Comparison of ENCODE assay signal across 8 cellular contexts in the genomic region with DNA sequence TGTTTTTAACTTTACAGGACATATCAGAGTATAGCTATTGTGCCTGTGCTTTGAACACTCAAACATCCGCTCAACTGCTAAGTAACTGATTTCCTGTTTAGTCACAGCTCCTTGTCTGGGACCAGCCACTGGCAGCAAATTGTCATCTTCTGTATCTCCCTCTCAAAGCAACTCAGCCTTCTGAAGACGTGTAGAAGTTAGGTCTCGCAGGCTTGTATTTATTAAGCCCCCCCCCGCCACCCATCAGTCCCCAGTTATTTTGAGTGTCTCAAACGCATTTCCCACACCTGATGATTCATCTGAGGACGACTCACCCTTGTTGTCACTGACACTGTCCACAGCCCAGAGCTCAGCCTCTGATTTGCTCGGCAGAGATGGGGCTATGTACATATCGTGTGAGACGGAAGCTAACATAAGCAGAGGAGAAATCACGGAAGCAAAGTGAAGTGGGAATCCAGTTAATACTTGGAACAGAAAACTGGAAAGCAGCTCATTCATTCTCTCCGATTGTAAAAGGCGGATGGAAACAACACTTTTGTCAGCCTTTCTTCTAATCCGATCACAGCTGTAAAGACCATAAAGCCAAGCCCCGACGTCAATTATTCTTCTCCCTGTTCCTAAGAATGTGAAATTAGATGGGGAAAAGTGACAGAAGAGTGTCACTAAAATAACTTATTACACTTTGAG.
DNase-seq lines count a peak whose midpoint lies in the region; ATAC-seq and TF ChIP-seq lines count a peak whose summit lies in the region.

No MANE protein-coding gene starts in this region.

- H3K27me3 Mint-ChIP-seq in WTC11 (ENCODE audit: low read depth), result no peaks in the 10 kb centered on the region
- no peaks in the 10 kb centered on the region for H3K27me3 Mint-ChIP-seq in central memory CD8-positive, alpha-beta T cell
- H3K27me3 Mint-ChIP-seq in naive thymus-derived CD4-positive, alpha-beta T cell, result no peaks in the 10 kb centered on the region

- CTCF ChIA-PET in WTC11 (lab: Charles Lee), result interaction anchor here (3.5 kb wide), 1 partner anchor 34 kb away, joined by 16 read pairs; no protein-coding TSS in a partner anchor
- CTCF ChIA-PET in naive thymus-derived CD4-positive, alpha-beta T cell (lab: Charles Lee), result interaction anchor here (0.7 to 4.9 kb wide), 20 partner anchors 9 to 68 kb away, joined by 3 to 48 read pairs (median 9); no protein-coding TSS in a partner anchor

- H3K36me3 Mint-ChIP-seq in WTC11, result no peaks in the 10 kb centered on the region
- H3K36me3 Mint-ChIP-seq in central memory CD8-positive, alpha-beta T cell (ENCODE audit: insufficient read depth), result peaks cover 14% of the 10 kb centered on the region
- H3K36me3 Mint-ChIP-seq in naive thymus-derived CD4-positive, alpha-beta T cell, result peaks cover 0 to 16% (median 5%) of the 10 kb centered on the region in 5 donors

- peaks cover 67 to 88% of the 10 kb centered on the region in 2 donors for H3K4me1 ChIP-seq in naive thymus-derived CD4-positive, alpha-beta T cell (ENCODE audit: control insufficient read depth in 2 of 2, insufficient read depth in 2 of 2, low read length in 2 of 2)

- H3K27ac ChIP-seq in naive thymus-derived CD4-positive, alpha-beta T cell (ENCODE audit: low read depth, low read length), result peak overlapping the region; percentile 93

- intact Hi-C loops in naive thymus-derived CD4-positive, alpha-beta T cell (cut with micrococcal nuclease), result loop anchor here (1.0 to 2.0 kb wide), 10 partner anchors 10 to 64 kb away; a partner anchor contains a TSS

- DNase-seq in A172 (ENCODE audit: low spot score), result peak; percentile 69
- DNase-seq in HS-5 (ENCODE audit: low read depth), result peak; percentile 4
- DNase-seq in WTC11 (ENCODE audit: low spot score), result no peak
- peak; percentile 46 to 80 for DNase-seq in central memory CD8-positive, alpha-beta T cell (ENCODE audit: low spot score in 2 of 2)
- DNase-seq in naive thymus-derived CD4-positive, alpha-beta T cell, result peak; percentile 30 to 90 (median 87)
- DNase-seq in stimulated activated naive CD4-positive, alpha-beta T cell (lab: John Stamatoyannopoulos, UW), result peak; percentile 64 to 90 (median 80)
- DNase-seq in NCI-H526 treated with DMSO at 0.1 percent for 48 hours (lab: John Stamatoyannopoulos, UW), result no peak

- H3K9me3 ChIP-seq in naive thymus-derived CD4-positive, alpha-beta T cell (ENCODE audit: control insufficient read depth in 2 of 3, low read length in 3 of 3), result no peaks in the 10 kb centered on the region

- H3K27me3 ChIP-seq in naive thymus-derived CD4-positive, alpha-beta T cell (ENCODE audit: control insufficient read depth in 2 of 2, insufficient read depth in 2 of 2, low read length in 2 of 2), result no peaks in the 10 kb centered on the region

- peaks cover 64% of the 10 kb centered on the region for H3K4me1 Mint-ChIP-seq in WTC11
- peaks cover 70% of the 10 kb centered on the region for H3K4me1 Mint-ChIP-seq in central memory CD8-positive, alpha-beta T cell
- H3K4me1 Mint-ChIP-seq in naive thymus-derived CD4-positive, alpha-beta T cell, result peaks cover 63 to 98% (median 90%) of the 10 kb centered on the region in 7 donors

- H3K27ac Mint-ChIP-seq in WTC11, result peak overlapping the region; percentile 88
- peak overlapping the region; percentile 95 for H3K27ac Mint-ChIP-seq in central memory CD8-positive, alpha-beta T cell (ENCODE audit: low read depth)
- peak overlapping the region; percentile 95 to 100 (median 99) for H3K27ac Mint-ChIP-seq in naive thymus-derived CD4-positive, alpha-beta T cell

- H3K9me3 Mint-ChIP-seq in WTC11, result no peaks in the 10 kb centered on the region
- H3K9me3 Mint-ChIP-seq in central memory CD8-positive, alpha-beta T cell, result no peaks in the 10 kb centered on the region
- peaks cover 0 to 1% (median 0%) of the 10 kb centered on the region in 11 donors for H3K9me3 Mint-ChIP-seq in naive thymus-derived CD4-positive, alpha-beta T cell

- POLR2A ChIA-PET in WTC11 (lab: Charles Lee), result interaction anchor here (0.7 kb wide), 1 partner anchor 63 kb away, joined by 3 read pairs; no protein-coding TSS in a partner anchor
- POLR2A ChIA-PET in naive thymus-derived CD4-positive, alpha-beta T cell (lab: Charles Lee), result interaction anchor here (0.5 to 16.2 kb wide), 24 partner anchors 9 to 276 kb away, joined by 3 to 335 read pairs (median 6); a partner anchor contains a TSS

- H3K4me3 ChIP-seq in naive thymus-derived CD4-positive, alpha-beta T cell (ENCODE audit: low read length), result peak overlapping the region; percentile 64

- ATAC-seq in WTC11 (no peak; the same call in 1 of the 2 replicates), HG03025 (IDR thresholded peaks at IDR 0.05; ENCODE audit: low FRiP score, unreplicated experiment) (no peak)
- peak; percentile 91 for ATAC-seq in central memory CD8-positive, alpha-beta T cell (replicated peaks; ENCODE audit: extremely low read depth, poor library complexity, severe bottlenecking)
- peak; percentile 94 for ATAC-seq in naive thymus-derived CD4-positive, alpha-beta T cell

- TF ChIP-seq CTCF in WTC11 (IDR thresholded peaks at IDR 0.05), result no peak

- no peak overlapping the region for H3K4me3 Mint-ChIP-seq in WTC11
- H3K4me3 Mint-ChIP-seq in central memory CD8-positive, alpha-beta T cell, result peak overlapping the region; percentile 72
- H3K4me3 Mint-ChIP-seq in naive thymus-derived CD4-positive, alpha-beta T cell, result peak overlapping the region; percentile 75 to 88 (median 84)

- H3K36me3 ChIP-seq in naive thymus-derived CD4-positive, alpha-beta T cell (ENCODE audit: control insufficient read depth in 2 of 3, insufficient read depth in 3 of 3, low read length in 3 of 3), result no peaks in the 10 kb centered on the region

TF ChIP-seq in WTC11, 78 proteins besides CTCF, POLR2A, EP300 and RAD21:
- TF ChIP-seq RORB (CRISPR knock-in tag; IDR thresholded peaks at IDR 0.05) (no peak), TEAD4 (CRISPR knock-in tag; IDR thresholded peaks at IDR 0.05) (no peak), ZNF396 (CRISPR knock-in tag; IDR thresholded peaks at IDR 0.05; ENCODE audit: borderline replicate concordance) (no peak), NFE2L1 (CRISPR knock-in tag; IDR thresholded peaks at IDR 0.05) (no peak)

Comparison
In these comparisons a context has a peak if more than half of its experiments do, and no peak if none do; other contexts are left out.
1. DNase-seq: peak in A172 (single experiment), HS-5 (single experiment), central memory CD8-positive, alpha-beta T cell (2 of 2), naive thymus-derived CD4-positive, alpha-beta T cell (9 of 9) and stimulated activated naive CD4-positive, alpha-beta T cell (6 of 6); none in WTC11 (single experiment) and NCI-H526 treated with DMSO at 0.1 percent for 48 hours (single experiment).
2. ATAC-seq: peak in central memory CD8-positive, alpha-beta T cell (single experiment) and naive thymus-derived CD4-positive, alpha-beta T cell (single experiment); none in WTC11 (single experiment) and HG03025 (single experiment).
3. Peak in every context shown above with its lines, with median percentiles within 50 percentile points of each other: H3K27ac Mint-ChIP-seq.